8 cellular contexts compared by ENCODE assay signal in genomic region chr14:103561381-103562134, GRCh38. TPM values are rescaled to one million over a fixed set of nuclear protein-coding genes. Genes with fewer than 3 reads are reported as not detected.
DNase-seq lines count a peak whose midpoint lies in the region; ATAC-seq, FAIRE-seq and TF ChIP-seq lines count a peak whose summit lies in the region.

No MANE protein-coding gene starts in this region.

- TF ChIP-seq CTCF in bronchial epithelial cell (IDR thresholded peaks at IDR 0.05; ENCODE audit: insufficient read depth, low read length, severe bottlenecking), result no peak

- no peaks in the 10 kb centered on the region for H3K9me3 ChIP-seq in SJSA1 (replicated peaks)

- H3K36me3 ChIP-seq in SJSA1 (peaks cover 45% of the 10 kb centered on the region), bronchial epithelial cell (ENCODE audit: control insufficient read depth, insufficient read depth, low read length) (peaks cover 8% of the 10 kb centered on the region)

- H3K4me1 ChIP-seq in SJSA1 (replicated peaks), result peaks cover 9% of the 10 kb centered on the region

- H3K27ac ChIP-seq in SJSA1, result peak overlapping the region; percentile 87

- FAIRE-seq in bronchial epithelial cell (lab: Jason Lieb, UNC), result no peak

- H3K4me3 ChIP-seq in SJSA1 (peak overlapping the region; percentile 98), bronchial epithelial cell (ENCODE audit: low read depth, low read length) (peak overlapping the region; percentile 92)

- ATAC-seq in GM19023 (IDR thresholded peaks at IDR 0.05; ENCODE audit: unreplicated experiment) (peak; percentile 17), HG03175 (IDR thresholded peaks at IDR 0.05; ENCODE audit: unreplicated experiment) (peak; percentile 28), left lobe of liver (peak; percentile 15)

- H3K27me3 ChIP-seq in SJSA1 (replicated peaks) (no peaks in the 10 kb centered on the region), bronchial epithelial cell (ENCODE audit: control insufficient read depth, insufficient read depth, low read length) (no peaks in the 10 kb centered on the region)

- DNase-seq in AG08396 (ENCODE audit: low spot score) (peak; percentile 77), SJSA1 (ENCODE audit: low read depth in 1 of 2, low spot score in 2 of 2) (peak in 1 of 2 experiments; percentile 42), bronchial epithelial cell (ENCODE audit: low read depth) (peak; percentile 59), left lobe of liver (ENCODE audit: low spot score) (no peak), hippocampal formation (lab: John Stamatoyannopoulos, UW) (no peak)
- DNase-seq in stimulated activated CD8-positive, alpha-beta memory T cell treated with anti-CD3 and anti-CD28 coated beads, Interleukin-4, amount 100 ng/mL, for 24 hours (ENCODE audit: low read depth), result peak; percentile 16

RNA-seq across cellular contexts. Expression of gene BAG5, which starts 0.9 kb away (rescaled TPM):
- 17.6 and 19.6 TPM in 2 replicates for total RNA-seq in SJSA1 (2014; rRNA removed; shearing (Covaris generic))
- total RNA-seq in bronchial epithelial cell, result 41.5 and 42.9 TPM in 2 replicates
- total RNA-seq in left lobe of liver, result 7.5 TPM

RNA-seq across cellular contexts. Expression of gene COA8, which starts 1.2 kb away (rescaled TPM):
- 12.1 and 43.4 TPM in 2 replicates for total RNA-seq in SJSA1 (2014; rRNA removed; shearing (Covaris generic))
- 17.4 and 23.9 TPM in 2 replicates for total RNA-seq in bronchial epithelial cell
- total RNA-seq in left lobe of liver, result 17.1 TPM

RNA-seq across cellular contexts. Expression of gene TRMT61A, which starts 32.6 kb away (rescaled TPM):
- total RNA-seq in SJSA1 (2014; rRNA removed; shearing (Covaris generic)), result 14.3 and 18.8 TPM in 2 replicates
- total RNA-seq in bronchial epithelial cell (8.7 and 13.7 TPM in 2 replicates), left lobe of liver (6.0 TPM)

RNA-seq across cellular contexts. Expression of gene CKB, which starts 38.9 kb away (rescaled TPM):
- total RNA-seq in SJSA1 (2014; rRNA removed; shearing (Covaris generic)), result 26.4 and 39.4 TPM in 2 replicates
- 31.3 and 50.8 TPM in 2 replicates for total RNA-seq in bronchial epithelial cell
- 10.2 TPM for total RNA-seq in left lobe of liver

Comparison
In these comparisons a context has a peak if more than half of its experiments do, and no peak if none do; other contexts are left out.
1. DNase-seq: peak in AG08396 (single experiment), bronchial epithelial cell (single experiment) and stimulated activated CD8-positive, alpha-beta memory T cell treated with anti-CD3 and anti-CD28 coated beads, Interleukin-4, amount 100 ng/mL, for 24 hours (single experiment); none in left lobe of liver (single experiment) and hippocampal formation (0 of 2).
2. Peak in every context shown above with its lines, with median percentiles within 50 percentile points of each other: ATAC-seq.